ENCODE assay signal across 8 cellular contexts in the genomic region with DNA sequence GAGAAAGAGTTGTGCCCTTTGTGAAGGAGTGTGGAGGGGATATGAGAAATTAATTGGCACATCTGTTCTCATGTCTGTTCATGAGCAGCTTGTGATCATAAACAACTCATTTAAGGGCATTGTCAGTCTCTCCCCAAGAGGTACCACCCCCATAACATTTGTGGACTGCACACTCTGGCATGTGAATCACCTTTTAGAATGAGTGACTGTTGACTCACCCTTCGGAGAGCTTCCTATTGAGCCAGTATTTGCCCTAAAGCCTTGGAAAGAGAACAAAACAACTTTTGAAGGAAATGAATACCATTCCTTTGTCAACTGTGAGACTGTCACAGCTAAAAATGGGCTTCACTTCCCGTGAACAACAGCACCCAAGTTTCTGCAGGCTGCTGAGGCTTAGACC. TPM values are rescaled to one million over a fixed set of nuclear protein-coding genes. Genes with fewer than 3 reads are reported as not detected.
DNase-seq lines count a peak whose midpoint lies in the region; ATAC-seq and TF ChIP-seq lines count a peak whose summit lies in the region.

No MANE protein-coding gene starts in this region.

- H3K36me3 Mint-ChIP-seq in activated CD8-positive, alpha-beta T cell treated with anti-CD3 and anti-CD28 coated beads, Interleukin-2, amount 10 ng/mL, durations not matched to agents 7 days and 5 days (ENCODE audit: low read depth): peaks cover 8% of the 10 kb centered on the region

- no peaks in the 10 kb centered on the region for H3K36me3 ChIP-seq in BJ (ENCODE audit: control insufficient read depth, insufficient read depth, low read length)
- no peaks in the 10 kb centered on the region for H3K36me3 ChIP-seq in HUES6 (ENCODE audit: control insufficient read depth, insufficient read depth, low read length)

- peak; percentile 74 for DNase-seq in BJ (ENCODE audit: low read depth)
- no peak for DNase-seq in activated CD8-positive, alpha-beta T cell treated with anti-CD3 and anti-CD28 coated beads, Interleukin-2, amount 10 ng/mL, durations not matched to agents 7 days and 5 days
- DNase-seq in islet precursor cell: peak; percentile 86
- no peak for DNase-seq in GF-D8 (lab: John Stamatoyannopoulos, UW)
- no peak for DNase-seq in GM10248 (ENCODE audit: extremely low spot score)
- DNase-seq in KG1 (lab: John Stamatoyannopoulos, UW): no peak

- no peaks in the 10 kb centered on the region for H3K27me3 Mint-ChIP-seq in activated CD8-positive, alpha-beta T cell treated with anti-CD3 and anti-CD28 coated beads, Interleukin-2, amount 10 ng/mL, durations not matched to agents 7 days and 5 days (ENCODE audit: low read depth)

- H3K9me3 Mint-ChIP-seq in activated CD8-positive, alpha-beta T cell treated with anti-CD3 and anti-CD28 coated beads, Interleukin-2, amount 10 ng/mL, durations not matched to agents 7 days and 5 days (ENCODE audit: insufficient read depth): no peaks in the 10 kb centered on the region

- no peak overlapping the region for H3K4me3 Mint-ChIP-seq in activated CD8-positive, alpha-beta T cell treated with anti-CD3 and anti-CD28 coated beads, Interleukin-2, amount 10 ng/mL, durations not matched to agents 7 days and 5 days

- H3K9ac ChIP-seq in HUES6 (ENCODE audit: low read length): peak overlapping the region; percentile 19

- H3K27ac ChIP-seq in HUES6 (ENCODE audit: low read depth, low read length): peak overlapping the region; percentile 81; the same call in 1 of the 2 replicates

- no peak for ATAC-seq in activated CD8-positive, alpha-beta T cell treated with anti-CD3 and anti-CD28 coated beads, Interleukin-2, amount 10 ng/mL, durations not matched to agents 7 days and 5 days
- ATAC-seq in HG02973 (IDR thresholded peaks at IDR 0.05; ENCODE audit: unreplicated experiment): no peak

- peak overlapping the region; percentile 83 for H3K27ac Mint-ChIP-seq in activated CD8-positive, alpha-beta T cell treated with anti-CD3 and anti-CD28 coated beads, Interleukin-2, amount 10 ng/mL, durations not matched to agents 7 days and 5 days

- CTCF ChIA-PET in BJ (lab: Yijun Ruan, JAX): interaction anchor here (0.9 to 1.2 kb wide), 2 partner anchors 8 to 319 kb away, joined by 3 read pairs; no protein-coding TSS in a partner anchor
- CTCF ChIA-PET in activated CD8-positive, alpha-beta T cell treated with anti-CD3 and anti-CD28 coated beads, Interleukin-2, amount 10 ng/mL, durations not matched to agents 7 days and 5 days (lab: Charles Lee): interaction anchor here (0.7 to 2.4 kb wide), 12 partner anchors 9 to 971 kb away, joined by 3 to 11 read pairs (median 4); a partner anchor contains a TSS
- CTCF ChIA-PET in GM10248 (lab: Yijun Ruan, JAX): interaction anchor here (0.8 to 1.5 kb wide), 4 partner anchors 9 to 973 kb away, joined by 3 to 4 read pairs (median 3); no protein-coding TSS in a partner anchor

- TF ChIP-seq CTCF in BJ (IDR thresholded peaks at IDR 0.05; ENCODE audit: insufficient read depth, low read depth, low read length) (no peak), GM10248 (IDR thresholded peaks at IDR 0.05; ENCODE audit: control extremely low read depth, extremely low read depth, low read depth, missing control alignments) (no peak)

- H3K4me1 Mint-ChIP-seq in activated CD8-positive, alpha-beta T cell treated with anti-CD3 and anti-CD28 coated beads, Interleukin-2, amount 10 ng/mL, durations not matched to agents 7 days and 5 days (ENCODE audit: low read depth): peaks cover 54% of the 10 kb centered on the region

- peaks cover 14% of the 10 kb centered on the region for H3K4me1 ChIP-seq in HUES6 (ENCODE audit: control insufficient read depth, insufficient read depth, low read length)

- H3K27me3 ChIP-seq in BJ (ENCODE audit: control insufficient read depth, insufficient read depth, low read length): no peaks in the 10 kb centered on the region
- H3K27me3 ChIP-seq in HUES6 (ENCODE audit: control insufficient read depth, insufficient read depth, low read length): no peaks in the 10 kb centered on the region

- POLR2A ChIA-PET in BJ (lab: Charles Lee): interaction anchor here (0.6 to 0.9 kb wide), 3 partner anchors 15 to 704 kb away, joined by 3 to 4 read pairs (median 4); no protein-coding TSS in a partner anchor
- POLR2A ChIA-PET in activated CD8-positive, alpha-beta T cell treated with anti-CD3 and anti-CD28 coated beads, Interleukin-2, amount 10 ng/mL, durations not matched to agents 7 days and 5 days (lab: Charles Lee): interaction anchor here (1.1 to 2.1 kb wide), 3 partner anchors 9 to 56 kb away, joined by 4 to 10 read pairs (median 5); a partner anchor contains a TSS
- POLR2A ChIA-PET in GM10248 (lab: Yijun Ruan, JAX): no interaction called here

- no peaks in the 10 kb centered on the region for H3K9me3 ChIP-seq in HUES6 (ENCODE audit: control insufficient read depth, insufficient read depth, low read depth, low read length)

- no peak overlapping the region for H3K4me3 ChIP-seq in BJ (ENCODE audit: low read depth, low read length)
- no peak overlapping the region for H3K4me3 ChIP-seq in HUES6 (ENCODE audit: low read depth, low read length)

RNA-seq across cellular contexts. Expression of a gene that starts 27.5 kb away (rescaled TPM):
- 7.2 and 15.4 TPM in 2 replicates for polyA plus RNA-seq in BJ (2011; rRNA removed)
- polyA minus RNA-seq in BJ (2011; rRNA and poly(A)+ RNA removed): 9.7 and 15.0 TPM in 2 replicates
- total RNA-seq in activated CD8-positive, alpha-beta T cell treated with anti-CD3 and anti-CD28 coated beads, Interleukin-2, amount 10 ng/mL, durations not matched to agents 7 days and 5 days: 10 to 100 TPM; 42.9 to 46.1 TPM

RNA-seq across cellular contexts. Expression of a gene that starts 56.5 kb away (rescaled TPM):
- polyA plus RNA-seq in BJ (2011; rRNA removed): 19.6 and 23.4 TPM in 2 replicates
- 20.7 and 28.3 TPM in 2 replicates for polyA minus RNA-seq in BJ (2011; rRNA and poly(A)+ RNA removed)
- total RNA-seq in activated CD8-positive, alpha-beta T cell treated with anti-CD3 and anti-CD28 coated beads, Interleukin-2, amount 10 ng/mL, durations not matched to agents 7 days and 5 days: 100 to 1,000 TPM; 107 to 110 TPM

Comparison
In these comparisons a context has a peak if more than half of its experiments do, and no peak if none do; other contexts are left out.
1. DNase-seq: peak in BJ (single experiment) and islet precursor cell (single experiment); none in activated CD8-positive, alpha-beta T cell treated with anti-CD3 and anti-CD28 coated beads, Interleukin-2, amount 10 ng/mL, durations not matched to agents 7 days and 5 days (single experiment), GF-D8 (single experiment), GM10248 (single experiment) and KG1 (single experiment).